Comparison of ENCODE assay signal across 9 cellular contexts in the genomic region with DNA sequence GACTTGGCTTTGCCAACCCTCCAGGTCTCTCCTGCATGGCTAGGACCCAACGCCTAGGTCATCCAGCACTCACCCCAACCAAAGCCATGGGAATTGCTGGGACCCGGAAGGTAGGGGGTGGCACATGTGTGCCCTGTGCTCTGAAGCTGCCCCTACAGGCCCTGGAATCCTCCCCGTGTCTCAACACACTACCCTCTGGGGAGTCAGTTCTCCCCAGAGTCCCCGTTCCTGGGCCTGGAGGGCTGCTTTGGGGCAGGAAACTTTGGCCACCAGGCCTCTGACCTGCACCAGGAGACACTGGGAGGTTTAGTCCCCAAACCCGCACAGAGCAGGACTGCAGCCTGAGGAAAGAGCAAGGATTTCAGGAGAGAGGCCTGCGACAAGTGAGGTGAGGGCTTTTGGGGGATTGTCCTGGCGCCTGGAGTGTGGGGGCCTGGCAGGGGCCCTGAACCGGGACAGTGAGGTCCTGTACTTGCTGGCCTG. TPM values are rescaled to one million over a fixed set of nuclear protein-coding genes. Genes with fewer than 3 reads are reported as not detected.
A peak's percentile ranks its signal among the peaks of the same experiment; 100 is the strongest.
DNase-seq lines count a peak whose midpoint lies in the region; ATAC-seq and TF ChIP-seq lines count a peak whose summit lies in the region.
"Had no signal": no experiment of that assay in that cellular context is flagged by ENCODE, and none has a peak within 500 bp of the region (broad histone marks: within the 10 kb centered on the region; RNA-seq: fewer than 3 reads in every experiment).

No MANE protein-coding gene starts in this region.

- BruUV-seq in A673 (replicated peaks; lab: Mats Ljungman, UMichigan) = no TSS peak

- intact Hi-C loops in A673 (cut with micrococcal nuclease; ENCODE audit: unreplicated experiment) = no loop called here
- intact Hi-C loops in body of pancreas (cut with DNase I) = no loop called here

- POLR2A ChIA-PET in A673 (lab: Charles Lee; ENCODE audit: low non-redundant PET) = no interaction called here

- H3K9me3 ChIP-seq in A673 (ENCODE audit: low read depth, low read length, poor library complexity, severe bottlenecking) (no peaks in the 10 kb centered on the region), body of pancreas (no peaks in the 10 kb centered on the region), mucosa of rectum (ENCODE audit: control insufficient read depth in 2 of 2, low read length in 2 of 2) (no peaks in the 10 kb centered on the region)

- H3K27me3 ChIP-seq in A673 (replicated peaks; ENCODE audit: insufficient read depth, low read depth, low read length, poor library complexity) (no peaks in the 10 kb centered on the region), body of pancreas (peaks cover 0 to 18% of the 10 kb centered on the region in 2 donors), mucosa of rectum (ENCODE audit: control insufficient read depth in 2 of 2, insufficient read depth in 2 of 2, low read length in 2 of 2) (no peaks in the 10 kb centered on the region)

- no peak overlapping the region for H3K4me3 ChIP-seq in A673 (ENCODE audit: low read depth, low read length, poor library complexity, severe bottlenecking)
- no peak overlapping the region for H3K4me3 ChIP-seq in body of pancreas
- peak overlapping the region; percentile 69 to 82 for H3K4me3 ChIP-seq in mucosa of rectum (ENCODE audit: low read length in 2 of 2)

- 76 to 77% methylated on average over 4 to 8 of the region's 8 CpGs for WGBS in body of pancreas, 2 donors

- DNase-seq in A673 (ENCODE audit: low spot score) (no peak), body of pancreas (no peak), HuH-7 (ENCODE audit: low spot score) (no peak), D341Med (ENCODE audit: low spot score) (no peak), activated gamma-delta T cell treated with Interleukin-2 at 50 U/mL for 16 hours (no peak), inferior parietal cortex (ENCODE audit: extremely low spot score) (no peak)
- DNase-seq: NCI-H69 had no signal

- H3K36me3 ChIP-seq in A673 (ENCODE audit: insufficient read depth, low read length, poor library complexity, severe bottlenecking) = no peaks in the 10 kb centered on the region
- H3K36me3 ChIP-seq in body of pancreas (replicated peaks in 1 of 2; ENCODE audit: insufficient read depth in 1 of 2, low read depth in 2 of 2) = no peaks in the 10 kb centered on the region
- peaks cover 0 to 2% of the 10 kb centered on the region in 2 donors for H3K36me3 ChIP-seq in mucosa of rectum (ENCODE audit: control insufficient read depth in 2 of 2, insufficient read depth in 2 of 2, low read length in 2 of 2)

- ATAC-seq in HG03175 (IDR thresholded peaks at IDR 0.05; ENCODE audit: unreplicated experiment) = peak; percentile 0
- no peak for ATAC-seq in body of pancreas

- H3K4me1 ChIP-seq in A673 (ENCODE audit: insufficient read depth, low read length, poor library complexity, severe bottlenecking) (peaks cover 21% of the 10 kb centered on the region), body of pancreas (peaks cover 23% of the 10 kb centered on the region), mucosa of rectum (ENCODE audit: control insufficient read depth in 2 of 2, insufficient read depth in 2 of 2, low read length in 2 of 2) (peaks cover 22 to 48% of the 10 kb centered on the region in 2 donors)

- TF ChIP-seq POLR2A in body of pancreas (IDR thresholded peaks at IDR 0.05) = no peak

- H3K27ac ChIP-seq in A673 (ENCODE audit: low read depth, low read length, poor library complexity, severe bottlenecking) (peak overlapping the region; percentile 81), body of pancreas (peak overlapping the region in 3 of 4 donors; percentile 10 to 68 (median 47)), mucosa of rectum (ENCODE audit: low read depth in 2 of 2, low read length in 2 of 2) (peak overlapping the region; percentile 81 to 84)

- H3K9ac ChIP-seq in mucosa of rectum (ENCODE audit: low read depth in 1 of 2, low read length in 2 of 2) = peak overlapping the region; percentile 76 to 89

- CTCF ChIA-PET in A673 (lab: Charles Lee) = no interaction called here

- TF ChIP-seq CTCF in A673 (conservative IDR thresholded peaks at IDR 0.05; ENCODE audit: low read depth, low read length) (no peak), body of pancreas (IDR thresholded peaks at IDR 0.05) (no peak)

RNA-seq across cellular contexts. Expression of gene IFITM1, which starts 0.5 kb away (rescaled TPM):
- total RNA-seq in A673 (2021) = 24.4 and 34.1 TPM in 2 replicates
- total RNA-seq in body of pancreas = 10 to 100 TPM; 31.0 to 39.7 TPM

RNA-seq across cellular contexts. Expression of gene IFITM2, which starts 5.7 kb away (rescaled TPM):
- total RNA-seq in A673 (2021) (23.3 and 25.5 TPM in 2 replicates), body of pancreas (10 to 100 TPM; 31.0 to 90.3 TPM)

RNA-seq across cellular contexts. Expression of gene IFITM3, which starts 7.3 kb away (rescaled TPM):
- total RNA-seq in A673 (2021) = 87.6 and 99.8 TPM in 2 replicates
- total RNA-seq in body of pancreas = 10 to 100 TPM; 51.4 to 59.7 TPM

RNA-seq across cellular contexts. Expression of gene IFITM5, which starts 14.0 kb away (rescaled TPM):
- not detected in 2 replicates for total RNA-seq in A673 (2021)
- not detected for total RNA-seq in body of pancreas

RNA-seq across cellular contexts. Expression of gene PGGHG, which starts 24.4 kb away (rescaled TPM):
- total RNA-seq in A673 (2021) (5.4 and 8.6 TPM in 2 replicates), body of pancreas (100 to 1,000 TPM; 248 to 484 TPM)

Comparison
In these comparisons a context has a peak if more than half of its experiments do, and no peak if none do; other contexts are left out.
1. H3K4me3 ChIP-seq: peak in mucosa of rectum (2 of 2); none in A673 (single experiment) and body of pancreas (0 of 2).
2. Peak in every context shown above with its lines, with median percentiles within 50 percentile points of each other: H3K27ac ChIP-seq.